8 cellular contexts compared by ENCODE assay signal in the genomic region with DNA sequence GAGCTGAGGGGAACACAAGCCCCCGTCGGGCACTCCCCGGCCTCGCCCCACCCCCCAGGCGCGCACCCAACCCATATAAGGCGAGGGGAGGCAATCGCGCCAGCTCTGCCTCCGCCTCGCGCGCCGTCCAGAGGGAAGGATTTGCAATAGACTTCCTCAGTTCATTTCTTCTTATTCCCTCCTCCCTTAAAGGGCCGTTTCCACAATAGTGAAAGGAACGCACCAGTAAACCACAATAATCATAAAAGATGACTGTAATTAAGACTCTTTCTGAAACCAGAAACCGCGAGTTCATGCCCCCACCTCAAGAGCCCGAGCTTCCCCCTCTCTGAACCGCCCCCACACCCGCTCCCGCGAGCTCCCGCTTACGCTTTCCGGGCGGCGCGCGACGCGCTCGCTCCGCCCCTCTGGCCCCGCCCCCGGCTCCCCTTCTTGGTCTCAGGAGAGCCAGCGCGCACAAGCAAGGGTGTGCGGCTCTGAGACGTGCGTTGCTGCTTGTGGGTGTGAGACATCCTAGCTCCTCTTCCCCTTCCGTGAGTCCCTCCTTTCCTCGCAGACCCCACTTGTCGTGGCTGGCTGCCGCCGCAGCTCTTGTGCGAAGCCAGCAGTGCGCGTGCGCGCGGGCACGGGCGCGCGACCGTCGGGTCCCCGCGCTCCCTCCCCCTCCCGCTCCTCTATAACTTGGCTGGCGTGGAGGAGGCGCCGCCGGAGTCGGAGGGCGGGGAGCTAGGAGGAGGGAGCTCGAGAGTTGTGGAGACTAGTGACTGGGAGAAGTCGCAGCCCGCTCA. TPM values are rescaled to one million over a fixed set of nuclear protein-coding genes. Genes with fewer than 3 reads are reported as not detected.
DNase-seq lines count a peak whose midpoint lies in the region; ATAC-seq and TF ChIP-seq lines count a peak whose summit lies in the region.

A gene with protein sequence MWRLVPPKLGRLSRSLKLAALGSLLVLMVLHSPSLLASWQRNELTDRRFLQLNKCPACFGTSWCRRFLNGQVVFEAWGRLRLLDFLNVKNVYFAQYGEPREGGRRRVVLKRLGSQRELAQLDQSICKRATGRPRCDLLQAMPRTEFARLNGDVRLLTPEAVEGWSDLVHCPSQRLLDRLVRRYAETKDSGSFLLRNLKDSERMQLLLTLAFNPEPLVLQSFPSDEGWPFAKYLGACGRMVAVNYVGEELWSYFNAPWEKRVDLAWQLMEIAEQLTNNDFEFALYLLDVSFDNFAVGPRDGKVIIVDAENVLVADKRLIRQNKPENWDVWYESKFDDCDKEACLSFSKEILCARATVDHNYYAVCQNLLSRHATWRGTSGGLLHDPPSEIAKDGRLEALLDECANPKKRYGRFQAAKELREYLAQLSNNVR (plus strand): TSS at position 457 of the 788 bp plus-strand sequence. CDS start 510 bp downstream, outside the sequence.

- peaks cover 15% of the 10 kb centered on the region for H3K27me3 Mint-ChIP-seq in activated T-cell treated with anti-CD3 and anti-CD28 coated beads, Interleukin-2, amount 50 U/mL, for 24 hours

- peak within 1 kb of the TSS; percentile 94 to 100 for H3K4me3 ChIP-seq in mucosa of rectum (ENCODE audit: low read length in 2 of 2)

- H3K36me3 ChIP-seq in mucosa of rectum (ENCODE audit: control insufficient read depth in 2 of 2, insufficient read depth in 2 of 2, low read length in 2 of 2): no peaks in the 10 kb centered on the region

- peak within 1 kb of the TSS; percentile 99 for H3K27ac Mint-ChIP-seq in activated T-cell treated with anti-CD3 and anti-CD28 coated beads, Interleukin-2, amount 50 U/mL, for 24 hours

- peaks cover 11% of the 10 kb centered on the region for H3K36me3 Mint-ChIP-seq in activated T-cell treated with anti-CD3 and anti-CD28 coated beads, Interleukin-2, amount 50 U/mL, for 24 hours (ENCODE audit: low read depth)

- peaks cover 5 to 7% of the 10 kb centered on the region in 2 donors for H3K4me1 ChIP-seq in mucosa of rectum (ENCODE audit: control insufficient read depth in 2 of 2, insufficient read depth in 2 of 2, low read length in 2 of 2)

- no peaks in the 10 kb centered on the region for H3K9me3 ChIP-seq in mucosa of rectum (ENCODE audit: control insufficient read depth in 2 of 2, low read length in 2 of 2)

- ATAC-seq in GM21737 (IDR thresholded peaks at IDR 0.05; ENCODE audit: unreplicated experiment): peak; percentile 56

- DNase-seq in DMS53 treated with DMSO at 0.1 percent for 48 hours (lab: John Stamatoyannopoulos, UW; ENCODE audit: unreplicated experiment) (peak; percentile 89), KG1 (lab: John Stamatoyannopoulos, UW) (peak; percentile 99), erythroblast (lab: John Stamatoyannopoulos, UW) (peak; percentile 97 to 99)
- peak; percentile 97 for DNase-seq in activated T-cell treated with anti-CD3 and anti-CD28 coated beads, Interleukin-2, amount 50 U/mL, for 24 hours
- peak; percentile 88 to 89 for DNase-seq in stimulated activated CD8-positive, alpha-beta memory T cell treated with anti-CD3 and anti-CD28 coated beads, Interleukin-4, amount 100 ng/mL, for 4 hours (ENCODE audit: low read depth in 2 of 2, low spot score in 1 of 2)

- H3K27me3 ChIP-seq in mucosa of rectum (ENCODE audit: control insufficient read depth in 2 of 2, insufficient read depth in 2 of 2, low read length in 2 of 2): no peaks in the 10 kb centered on the region

- H3K27ac ChIP-seq in mucosa of rectum (ENCODE audit: low read depth in 2 of 2, low read length in 2 of 2): peak within 1 kb of the TSS; percentile 99 to 100

- peaks cover 31% of the 10 kb centered on the region for H3K4me1 Mint-ChIP-seq in activated T-cell treated with anti-CD3 and anti-CD28 coated beads, Interleukin-2, amount 50 U/mL, for 24 hours (ENCODE audit: low read depth)

- H3K9me3 Mint-ChIP-seq in activated T-cell treated with anti-CD3 and anti-CD28 coated beads, Interleukin-2, amount 50 U/mL, for 24 hours: no peaks in the 10 kb centered on the region

- peak; percentile 99 for TF ChIP-seq POLR2A in erythroblast (IDR thresholded peaks at IDR 0.05; ENCODE audit: low read length)

- peak within 1 kb of the TSS; percentile 88 for H3K4me3 Mint-ChIP-seq in activated T-cell treated with anti-CD3 and anti-CD28 coated beads, Interleukin-2, amount 50 U/mL, for 24 hours

- peak within 1 kb of the TSS; percentile 85 to 96 for H3K9ac ChIP-seq in mucosa of rectum (ENCODE audit: low read depth in 1 of 2, low read length in 2 of 2)

TF ChIP-seq in PFSK-1, 5 proteins besides CTCF, POLR2A, EP300 and RAD21:
- TF ChIP-seq FOXP2 (optimal IDR thresholded peaks at IDR 0.05; ENCODE audit: borderline replicate concordance, extremely low read depth, extremely low read length, insufficient read depth): peak; percentile 16
- peak; percentile 60; the same call in 1 of the 2 replicates for TF ChIP-seq POLR2AphosphoS5 (IDR thresholded peaks at IDR 0.05; ENCODE audit: low read depth, low read length)
- TF ChIP-seq TAF1 (IDR thresholded peaks at IDR 0.05; ENCODE audit: borderline replicate concordance, insufficient read depth, low read length): no peak

RNA-seq across cellular contexts. Expression of the gene that starts here (rescaled TPM):
- 4.2 TPM for polyA plus RNA-seq in PFSK-1 (2012; ENCODE audit: insufficient read length, low read depth)

Comparison
In these comparisons a context has a peak if more than half of its experiments do, and no peak if none do; other contexts are left out.
1. Peak in every context shown above with its lines: DNase-seq, ATAC-seq, H3K4me3 ChIP-seq and H3K27ac ChIP-seq.